Comparison of ENCODE assay signal across 29 cellular contexts in genomic region chr1:169869426-169869825, GRCh38.
"Had no signal": no experiment of that assay in that cellular context is flagged by ENCODE, and none has a peak within 500 bp of the region (broad histone marks: within the 10 kb centered on the region; RNA-seq: fewer than 3 reads in every experiment).

No MANE protein-coding gene starts in this region.

- H3K27me3 Mint-ChIP-seq: activated CD4-positive, alpha-beta T cell treated with anti-CD3 and anti-CD28 coated beads, Interleukin-2, amount 10 ng/mL, durations not matched to agents 7 days and 5 days; activated CD8-positive, alpha-beta T cell treated with anti-CD3 and anti-CD28 coated beads for 36 hours; activated T-helper 17 cell treated with anti-CD3 and anti-CD28 coated beads, Interleukin-2, amount 50 U/mL, for 72 hours; effector memory CD8-positive, alpha-beta T cell; naive thymus-derived CD4-positive, alpha-beta T cell; type B pancreatic cell had no signal

- H3K9me3 ChIP-seq: gastrocnemius medialis, ovary, prostate gland, right atrium auricular region, testis, uterus had no signal

- H3K4me3 ChIP-seq: coronary artery, gastrocnemius medialis, hepatocyte, ovary, prostate gland, right atrium auricular region, testis, uterus had no signal

- H3K4me1 Mint-ChIP-seq: mesothelial cell of epicardium, WTC11 had no signal

- H3K4me3 Mint-ChIP-seq: activated CD4-positive, alpha-beta T cell treated with anti-CD3 and anti-CD28 coated beads, Interleukin-2, amount 10 ng/mL, durations not matched to agents 7 days and 5 days; activated CD8-positive, alpha-beta T cell treated with anti-CD3 and anti-CD28 coated beads for 36 hours; activated T-cell treated with anti-CD3 and anti-CD28 coated beads, Interleukin-2, amount 50 U/mL, for 4 hours; activated T-helper 17 cell treated with anti-CD3 and anti-CD28 coated beads, Interleukin-2, amount 50 U/mL, for 72 hours; effector memory CD8-positive, alpha-beta T cell; mesothelial cell of epicardium; naive thymus-derived CD4-positive, alpha-beta T cell; T-helper 1 cell treated with Interleukin-12 subunit alpha and Interleukin-12 subunit beta and Interleukin-4 antibody, amounts not matched to agents 30 μg/mL and 1 μg/mL, for 36 hours; type B pancreatic cell; WTC11 had no signal

- H3K27me3 ChIP-seq: gastrocnemius medialis, hepatocyte, ovary, right atrium auricular region, testis, uterus had no signal

- ATAC-seq: activated CD8-positive, alpha-beta T cell treated with anti-CD3 and anti-CD28 coated beads for 36 hours; activated T-cell treated with anti-CD3 and anti-CD28 coated beads, Interleukin-2, amount 50 U/mL, for 4 hours; activated T-helper 17 cell treated with anti-CD3 and anti-CD28 coated beads, Interleukin-2, amount 50 U/mL, for 72 hours; effector memory CD8-positive, alpha-beta T cell; gastrocnemius medialis; left cardiac atrium; left ventricle myocardium superior; naive thymus-derived CD4-positive, alpha-beta T cell; WTC11 had no signal

- DNase-seq: activated CD4-positive, alpha-beta T cell treated with anti-CD3 and anti-CD28 coated beads for 1 hour; activated CD4-positive, alpha-beta T cell treated with anti-CD3 and anti-CD28 coated beads, Interleukin-2, amount 10 ng/mL, durations not matched to agents 7 days and 5 days; activated CD8-positive, alpha-beta T cell treated with anti-CD3 and anti-CD28 coated beads for 36 hours; activated gamma-delta T cell treated with Interleukin-2 at 50 U/mL for 16 hours; activated naive CD4-positive, alpha-beta T cell treated with anti-CD3 and anti-CD28 coated beads, Interleukin-2, amount 50 U/mL, for 16 hours; activated T-cell treated with anti-CD3 and anti-CD28 coated beads, Interleukin-2, amount 50 U/mL, for 4 hours; amniotic stem cell; cerebellar nuclear complex; effector memory CD8-positive, alpha-beta T cell; erythroblast; gastrocnemius medialis; left cardiac atrium; left ventricle myocardium superior; naive thymus-derived CD4-positive, alpha-beta T cell; ovary; stimulated activated naive CD4-positive, alpha-beta T cell; SW 1271; T1000; testis; uterus had no signal

- H3K4me1 ChIP-seq: gastrocnemius medialis, prostate gland, right atrium auricular region, testis, uterus had no signal

- H3K9me3 Mint-ChIP-seq: activated T-cell treated with anti-CD3 and anti-CD28 coated beads, Interleukin-2, amount 50 U/mL, for 4 hours; effector memory CD8-positive, alpha-beta T cell had no signal

- H3K36me3 ChIP-seq: ovary, uterus had no signal

- H3K27ac Mint-ChIP-seq: activated CD4-positive, alpha-beta T cell treated with anti-CD3 and anti-CD28 coated beads, Interleukin-2, amount 10 ng/mL, durations not matched to agents 7 days and 5 days; effector memory CD8-positive, alpha-beta T cell; mesothelial cell of epicardium; T-helper 1 cell treated with Interleukin-12 subunit alpha and Interleukin-12 subunit beta and Interleukin-4 antibody, amounts not matched to agents 30 μg/mL and 1 μg/mL, for 36 hours; type B pancreatic cell; WTC11 had no signal

- H3K27ac ChIP-seq: coronary artery, gastrocnemius medialis, hepatocyte, ovary, prostate gland, right atrium auricular region, testis, uterus had no signal

- H2AFZ ChIP-seq: hepatocyte had no signal

- H3K79me2 ChIP-seq: hepatocyte had no signal

- H3K4me2 ChIP-seq: hepatocyte had no signal
